ENCODE assay signal across 8 cellular contexts in genomic region chr17:28895794-28896447, GRCh38. TPM values are rescaled to one million over a fixed set of nuclear protein-coding genes. Genes with fewer than 3 reads are reported as not detected.
DNase-seq lines count a peak whose midpoint lies in the region; ATAC-seq, FAIRE-seq and TF ChIP-seq lines count a peak whose summit lies in the region.

No MANE protein-coding gene starts in this region.

- H3K27ac ChIP-seq in SK-N-SH (ENCODE audit: low read depth in 2 of 2, low read length in 1 of 2) (peak overlapping the region in 1 of 2 experiments; percentile 85; a peak in 1 of 4 replicates), esophagus squamous epithelium (peak overlapping the region; percentile 91 to 98 (median 96)), rectal smooth muscle tissue (ENCODE audit: low read depth, low read length) (peak overlapping the region; percentile 89)

- TF ChIP-seq POLR2A in esophagus squamous epithelium (IDR thresholded peaks at IDR 0.05) = no peak

- no peaks in the 10 kb centered on the region for H3K27me3 ChIP-seq in GM06990 (replicated peaks; ENCODE audit: control insufficient read depth, insufficient read depth, low read length)
- no peaks in the 10 kb centered on the region for H3K27me3 ChIP-seq in SK-N-SH (ENCODE audit: insufficient read depth)
- no peaks in the 10 kb centered on the region for H3K27me3 ChIP-seq in esophagus squamous epithelium
- no peaks in the 10 kb centered on the region for H3K27me3 ChIP-seq in rectal smooth muscle tissue (ENCODE audit: control insufficient read depth, insufficient read depth, low read length)

- no peaks in the 10 kb centered on the region for H4K20me1 ChIP-seq in SK-N-SH (ENCODE audit: insufficient read depth)

- no peak for TF ChIP-seq RAD21 in SK-N-SH (IDR thresholded peaks at IDR 0.05; ENCODE audit: low read length)

- no peak for TF ChIP-seq CTCF in GM06990 (IDR thresholded peaks at IDR 0.05; ENCODE audit: insufficient read depth, low read length, poor library complexity, severe bottlenecking)
- TF ChIP-seq CTCF in SK-N-SH (IDR thresholded peaks at IDR 0.05) = no peak
- no peak for TF ChIP-seq CTCF in esophagus squamous epithelium (IDR thresholded peaks at IDR 0.05)

- H3K9ac ChIP-seq in SK-N-SH (peak overlapping the region; percentile 77; the same call in 1 of the 2 replicates), rectal smooth muscle tissue (ENCODE audit: low read length) (no peak overlapping the region)

- WGBS in SK-N-SH (ENCODE audit: low lambda C conversion rate) = 70% methylated on average over 2 of the region's 3 CpGs
- 28 to 47% methylated on average over 3 of the region's 3 CpGs for WGBS in esophagus squamous epithelium, 2 donors

- DNase-seq in GM06990 (ENCODE audit: extremely low read depth, insufficient read length) (no peak), SK-N-SH (no peak), esophagus squamous epithelium (lab: John Stamatoyannopoulos, UW) (no peak), DMS 273 (lab: John Stamatoyannopoulos, UW; ENCODE audit: unreplicated experiment) (no peak), urothelium cell line (ENCODE audit: low spot score) (no peak), cortex of kidney (lab: John Stamatoyannopoulos, UW) (no peak)

- H3K9me3 ChIP-seq in SK-N-SH = no peaks in the 10 kb centered on the region
- H3K9me3 ChIP-seq in esophagus squamous epithelium = no peaks in the 10 kb centered on the region

- H3K36me3 ChIP-seq in GM06990 (ENCODE audit: control insufficient read depth, insufficient read depth, low read length) = no peaks in the 10 kb centered on the region
- H3K36me3 ChIP-seq in SK-N-SH (replicated peaks in 1 of 2; ENCODE audit: control insufficient read depth in 1 of 2, insufficient read depth in 2 of 2, low read length in 1 of 2) = peaks cover 0 to 2% of the 10 kb centered on the region in 2 experiments
- H3K36me3 ChIP-seq in esophagus squamous epithelium = peaks cover 0 to 15% (median 0%) of the 10 kb centered on the region in 3 donors
- no peaks in the 10 kb centered on the region for H3K36me3 ChIP-seq in rectal smooth muscle tissue (ENCODE audit: control insufficient read depth, insufficient read depth, low read length)

- peaks cover 16% of the 10 kb centered on the region for H3F3A ChIP-seq in SK-N-SH (replicated peaks; ENCODE audit: insufficient read depth)

- FAIRE-seq in urothelium cell line (lab: Jason Lieb, UNC) = no peak

- H3K79me2 ChIP-seq in SK-N-SH (ENCODE audit: insufficient read depth) = peaks cover 59% of the 10 kb centered on the region

- H2AFZ ChIP-seq in SK-N-SH (ENCODE audit: low read depth) = 0 out of 2 replicates have a peak overlapping the region, but pooled peaks have one; percentile 93

- H3K4me2 ChIP-seq in SK-N-SH = peak overlapping the region; percentile 99

- peaks cover 15 to 18% of the 10 kb centered on the region in 2 experiments; a peak in 2 of 4 replicates for H3K4me1 ChIP-seq in SK-N-SH (ENCODE audit: control insufficient read depth in 1 of 2, insufficient read depth in 2 of 2, low read depth in 1 of 2, low read length in 1 of 2)
- peaks cover 37 to 85% (median 54%) of the 10 kb centered on the region in 3 donors for H3K4me1 ChIP-seq in esophagus squamous epithelium
- H3K4me1 ChIP-seq in rectal smooth muscle tissue (ENCODE audit: control insufficient read depth, insufficient read depth, low read length) = peaks cover 7% of the 10 kb centered on the region

- no peak for ATAC-seq in HG03097 (IDR thresholded peaks at IDR 0.05; ENCODE audit: low FRiP score, unreplicated experiment)

- intact Hi-C loops in esophagus squamous epithelium (cut with DNase I) = no loop called here

- POLR2A ChIA-PET in SK-N-SH (lab: Yijun Ruan, JAX) = no interaction called here

- H3K4me3 ChIP-seq in GM06990 (replicated peaks; ENCODE audit: low read depth, low read length) (peak overlapping the region; percentile 83), SK-N-SH (ENCODE audit: low read depth in 2 of 2, low read length in 1 of 2) (peak overlapping the region; percentile 76 to 98), esophagus squamous epithelium (peak overlapping the region; percentile 79 to 98 (median 85)), rectal smooth muscle tissue (ENCODE audit: low read length) (peak overlapping the region; percentile 84)

- TF ChIP-seq EP300 in SK-N-SH (IDR thresholded peaks at IDR 0.05; ENCODE audit: borderline replicate concordance in 1 of 2, low read depth in 1 of 2, low read length in 1 of 2) = no peak

- no peaks in the 10 kb centered on the region for H3K9me2 ChIP-seq in SK-N-SH

- CTCF ChIA-PET in SK-N-SH (lab: Yijun Ruan, JAX) = interaction anchor here (0.6 to 9.0 kb wide), 8 partner anchors 12 to 203 kb away, joined by 3 to 95 read pairs (median 5); partner anchors contain the start of gene TLCD1

TF ChIP-seq in SK-N-SH, 30 proteins besides CTCF, POLR2A, EP300 and RAD21:
- TF ChIP-seq MAX (IDR thresholded peaks at IDR 0.05; ENCODE audit: low read depth) = no peak
- TF ChIP-seq JUND (IDR thresholded peaks at IDR 0.05) = no peak
- TF ChIP-seq EZH2phosphoT487 (IDR thresholded peaks at IDR 0.05; ENCODE audit: borderline replicate concordance, low read depth) = no peak
- TF ChIP-seq POLR2AphosphoS5 (IDR thresholded peaks at IDR 0.05; ENCODE audit: low read depth, low read length) = no peak
- no peak for TF ChIP-seq YY1 (IDR thresholded peaks at IDR 0.05; ENCODE audit: low read depth)
- no peak for TF ChIP-seq SMC3 (IDR thresholded peaks at IDR 0.05; ENCODE audit: low read depth, low read length)
- no peak for TF ChIP-seq MEF2A (IDR thresholded peaks at IDR 0.05; ENCODE audit: borderline replicate concordance, low read depth)
- no peak for TF ChIP-seq ZBTB33 (IDR thresholded peaks at IDR 0.05; ENCODE audit: borderline replicate concordance, low read depth)
TF ChIP-seq in SK-N-SH: peak in this region for 0.

RNA-seq across cellular contexts. Expression of gene FLOT2, which starts 1.6 kb away (rescaled TPM):
- 89.8 and 105 TPM in 2 replicates for polyA plus RNA-seq in SK-N-SH (2012; rRNA removed)
- 71.5 and 96.6 TPM in 2 replicates for polyA plus RNA-seq in SK-N-SH (2012; cell fraction: cytosol; rRNA removed)
- polyA plus RNA-seq in SK-N-SH (2012; cell fraction: nucleus; rRNA removed) = 73.5 and 91.2 TPM in 2 replicates
- total RNA-seq in esophagus squamous epithelium = 10 to 100 TPM; 44.8 to 81.8 (median 65.2) TPM

RNA-seq across cellular contexts. Expression of gene DHRS13, which starts 7.0 kb away (rescaled TPM):
- polyA plus RNA-seq in SK-N-SH (2012; rRNA removed) = 7.4 and 7.6 TPM in 2 replicates
- polyA plus RNA-seq in SK-N-SH (2012; cell fraction: cytosol; rRNA removed) = 6.3 and 7.5 TPM in 2 replicates
- polyA plus RNA-seq in SK-N-SH (2012; cell fraction: nucleus; rRNA removed) = 5.2 and 7.9 TPM in 2 replicates
- total RNA-seq in esophagus squamous epithelium = 10 to 100 TPM; 10.3 to 17.0 (median 14.9) TPM

RNA-seq across cellular contexts. Expression of gene ERAL1, which starts 41.1 kb away (rescaled TPM):
- 57.3 and 66.1 TPM in 2 replicates for polyA plus RNA-seq in SK-N-SH (2012; rRNA removed)
- polyA plus RNA-seq in SK-N-SH (2012; cell fraction: cytosol; rRNA removed) = 36.8 and 46.7 TPM in 2 replicates
- 86.2 and 87.2 TPM in 2 replicates for polyA plus RNA-seq in SK-N-SH (2012; cell fraction: nucleus; rRNA removed)
- 10 to 100 TPM; 24.7 to 41.6 (median 37.8) TPM for total RNA-seq in esophagus squamous epithelium

RNA-seq across cellular contexts. Expression of gene FAM222B, which starts 53.3 kb away (rescaled TPM):
- polyA plus RNA-seq in SK-N-SH (2012; rRNA removed) = 5.8 and 9.0 TPM in 2 replicates
- 6.1 and 8.9 TPM in 2 replicates for polyA plus RNA-seq in SK-N-SH (2012; cell fraction: cytosol; rRNA removed)
- 13.8 and 16.5 TPM in 2 replicates for polyA plus RNA-seq in SK-N-SH (2012; cell fraction: nucleus; rRNA removed)
- total RNA-seq in esophagus squamous epithelium = 10 to 100 TPM in 2 of 4 donors, 1 to 10 TPM in 2; 8.0 to 16.4 (median 11.2) TPM

RNA-seq across cellular contexts. Expression of gene PHF12, which starts 55.4 kb away (rescaled TPM):
- 17.8 and 24.0 TPM in 2 replicates for polyA plus RNA-seq in SK-N-SH (2012; rRNA removed)
- 12.2 and 17.3 TPM in 2 replicates for polyA plus RNA-seq in SK-N-SH (2012; cell fraction: cytosol; rRNA removed)
- polyA plus RNA-seq in SK-N-SH (2012; cell fraction: nucleus; rRNA removed) = 53.0 and 68.5 TPM in 2 replicates
- 10 to 100 TPM; 13.0 to 35.6 (median 18.8) TPM for total RNA-seq in esophagus squamous epithelium
